8 cellular contexts compared by ENCODE assay signal in genomic region chr20:34709836-34710567, GRCh38. TPM values are rescaled to one million over a fixed set of nuclear protein-coding genes. Genes with fewer than 3 reads are reported as not detected.
DNase-seq lines count a peak whose midpoint lies in the region; ATAC-seq, FAIRE-seq and TF ChIP-seq lines count a peak whose summit lies in the region.

No MANE protein-coding gene starts in this region.

- peaks cover under 1% of the 10 kb centered on the region for H3K79me2 ChIP-seq in osteoblast (ENCODE audit: insufficient read depth, low read length)

- H3K4me2 ChIP-seq in osteoblast (ENCODE audit: insufficient read depth, low read length) = peak overlapping the region; percentile 82

- peak overlapping the region; percentile 80 for H3K4me3 ChIP-seq in osteoblast (ENCODE audit: insufficient read depth, low read length)

- peak overlapping the region; percentile 86 for H3K27ac Mint-ChIP-seq in activated T-helper 17 cell treated with anti-CD3 and anti-CD28 coated beads, Interleukin-2, amount 50 U/mL, for 72 hours

- H2AFZ ChIP-seq in osteoblast (ENCODE audit: low read length) = peak overlapping the region; percentile 52

- TF ChIP-seq POLR2A in GM12892 (IDR thresholded peaks at IDR 0.05; ENCODE audit: low read depth, low read length) = no peak

- H3K27me3 ChIP-seq in osteoblast (ENCODE audit: insufficient read depth, low read length) = no peaks in the 10 kb centered on the region

- H3K4me1 Mint-ChIP-seq in activated T-helper 17 cell treated with anti-CD3 and anti-CD28 coated beads, Interleukin-2, amount 50 U/mL, for 72 hours = peaks cover 21% of the 10 kb centered on the region

- H3K27me3 Mint-ChIP-seq in activated T-helper 17 cell treated with anti-CD3 and anti-CD28 coated beads, Interleukin-2, amount 50 U/mL, for 72 hours = no peaks in the 10 kb centered on the region

- H3K4me1 ChIP-seq in osteoblast (ENCODE audit: insufficient read depth, low read length) = peaks cover 35% of the 10 kb centered on the region

- peak; percentile 39 for ATAC-seq in HG02885 (IDR thresholded peaks at IDR 0.05; ENCODE audit: poor library complexity, unreplicated experiment)
- ATAC-seq in activated T-helper 17 cell treated with anti-CD3 and anti-CD28 coated beads, Interleukin-2, amount 50 U/mL, for 72 hours (replicated peaks) = peak; percentile 17

- peak overlapping the region; percentile 70 for H3K27ac ChIP-seq in osteoblast (ENCODE audit: low read depth, low read length)

- H3K9me3 ChIP-seq in osteoblast (ENCODE audit: low read depth, low read length) = no peaks in the 10 kb centered on the region

- DNase-seq in AML-193 (lab: John Stamatoyannopoulos, UW) (peak; percentile 63 to 65), GM12892 (ENCODE audit: insufficient read length) (peak; percentile 71), NCI-H2081 treated with DMSO at 0.1 percent for 48 hours (lab: John Stamatoyannopoulos, UW) (peak; percentile 19), globus pallidus (ENCODE audit: low spot score) (peak; percentile 86), osteoblast (ENCODE audit: insufficient read length, low spot score, missing footprints) (peak; percentile 91), GOT3 (lab: John Stamatoyannopoulos, UW) (no peak)

- peaks cover 14% of the 10 kb centered on the region for H4K20me1 ChIP-seq in osteoblast (ENCODE audit: insufficient read depth, low read length)

- H3K4me3 Mint-ChIP-seq in activated T-helper 17 cell treated with anti-CD3 and anti-CD28 coated beads, Interleukin-2, amount 50 U/mL, for 72 hours = peak overlapping the region; percentile 84

- H3K36me3 ChIP-seq in osteoblast (ENCODE audit: insufficient read depth, low read length) = peaks cover 14% of the 10 kb centered on the region

- FAIRE-seq in GM12892 (lab: Jason Lieb, UNC) = no peak

- no peaks in the 10 kb centered on the region for H3K9me3 Mint-ChIP-seq in activated T-helper 17 cell treated with anti-CD3 and anti-CD28 coated beads, Interleukin-2, amount 50 U/mL, for 72 hours

- H3K36me3 Mint-ChIP-seq in activated T-helper 17 cell treated with anti-CD3 and anti-CD28 coated beads, Interleukin-2, amount 50 U/mL, for 72 hours (ENCODE audit: low read depth) = peaks cover 34% of the 10 kb centered on the region

- TF ChIP-seq CTCF in osteoblast (IDR thresholded peaks at IDR 0.05; ENCODE audit: extremely low read depth, low read depth, low read length) = peak; percentile 13

RNA-seq across cellular contexts. Expression of gene TP53INP2, which starts 5.9 kb away (rescaled TPM):
- 2.7 TPM for polyA plus RNA-seq in GM12892 (2012; ENCODE audit: missing spikeins)
- total RNA-seq in activated T-helper 17 cell treated with anti-CD3 and anti-CD28 coated beads, Interleukin-2, amount 50 U/mL, for 72 hours = 1 to 10 TPM; 4.1 to 9.2 TPM
- total RNA-seq in osteoblast = 7.7 and 8.0 TPM in 2 replicates

RNA-seq across cellular contexts. Expression of gene PIGU, which starts 33.1 kb away (rescaled TPM):
- polyA plus RNA-seq in GM12892 (2012; ENCODE audit: missing spikeins) = 17.4 TPM
- total RNA-seq in activated T-helper 17 cell treated with anti-CD3 and anti-CD28 coated beads, Interleukin-2, amount 50 U/mL, for 72 hours = 10 to 100 TPM; 17.3 to 23.0 TPM
- total RNA-seq in osteoblast = 8.3 and 9.0 TPM in 2 replicates
